1 cellular context compared by ENCODE assay signal in genomic region chr9:89442501-89442978, GRCh38.
TF ChIP-seq lines count a peak whose summit lies in the region.

No MANE protein-coding gene starts in this region.

TF ChIP-seq in HepG2, 621 proteins besides CTCF, POLR2A, EP300 and RAD21 (continued from another document):
- TF ChIP-seq ZSCAN12 (CRISPR knock-in tag; IDR thresholded peaks at IDR 0.05) (no peak), ZNF629 (CRISPR knock-in tag; conservative IDR thresholded peaks at IDR 0.05) (no peak), RBFOX2 (IDR thresholded peaks at IDR 0.05; ENCODE audit: low read depth, low read length) (no peak), POLR2AphosphoS2 (IDR thresholded peaks at IDR 0.05; ENCODE audit: low read depth, low read length) (no peak)
